8 cellular contexts compared by ENCODE assay signal in genomic region chr2:16773080-16773713, GRCh38.
DNase-seq lines count a peak whose midpoint lies in the region; ATAC-seq and TF ChIP-seq lines count a peak whose summit lies in the region.

No MANE protein-coding gene starts in this region.

- no peak overlapping the region for H3K4me3 Mint-ChIP-seq in activated B cell treated with CpG ODN at 0.5 μM for 24 hours
- no peak overlapping the region for H3K4me3 Mint-ChIP-seq in activated T-helper 1 cell treated with anti-CD3 and anti-CD28 coated beads, Interleukin-12 subunit alpha, Interleukin-12 subunit beta, Interleukin-2, Interleukin-4 antibody, amounts not matched to agents 30 ng/mL and 10 ng/mL and 1 ng/mL, durations not matched to agents 14 hours and 24 hours and 36 hours

- H3K4me1 ChIP-seq in left ventricle myocardium inferior = no peaks in the 10 kb centered on the region

- POLR2A ChIA-PET in BJ (lab: Charles Lee) (no interaction called here), activated B cell treated with CpG ODN at 0.5 μM for 24 hours (lab: Charles Lee) (interaction anchor here (0.7 kb wide), 1 partner anchor 16 kb away, joined by 4 read pairs; no protein-coding TSS in a partner anchor)

- no peak overlapping the region for H3K4me3 ChIP-seq in BJ (ENCODE audit: low read depth, low read length)
- H3K4me3 ChIP-seq in left ventricle myocardium inferior = no peak overlapping the region

- H3K9me3 ChIP-seq in left ventricle myocardium inferior (replicated peaks) = no peaks in the 10 kb centered on the region

- CTCF ChIA-PET in BJ (lab: Yijun Ruan, JAX) = interaction anchor here (1.4 to 1.9 kb wide), 3 partner anchors 537 to 898 kb away, joined by 3 to 7 read pairs (median 6); no protein-coding TSS in a partner anchor
- CTCF ChIA-PET in activated B cell treated with CpG ODN at 0.5 μM for 24 hours (lab: Charles Lee) = interaction anchor here (0.7 to 9.0 kb wide), 7 partner anchors 28 to 898 kb away, joined by 3 to 131 read pairs (median 4); no protein-coding TSS in a partner anchor

- no peaks in the 10 kb centered on the region for H3K9me3 Mint-ChIP-seq in activated B cell treated with CpG ODN at 0.5 μM for 24 hours
- no peaks in the 10 kb centered on the region for H3K9me3 Mint-ChIP-seq in activated T-helper 1 cell treated with anti-CD3 and anti-CD28 coated beads, Interleukin-12 subunit alpha, Interleukin-12 subunit beta, Interleukin-2, Interleukin-4 antibody, amounts not matched to agents 30 ng/mL and 10 ng/mL and 1 ng/mL, durations not matched to agents 14 hours and 24 hours and 36 hours

- H3K27ac Mint-ChIP-seq in activated B cell treated with CpG ODN at 0.5 μM for 24 hours = no peak overlapping the region
- H3K27ac Mint-ChIP-seq in activated T-helper 1 cell treated with anti-CD3 and anti-CD28 coated beads, Interleukin-12 subunit alpha, Interleukin-12 subunit beta, Interleukin-2, Interleukin-4 antibody, amounts not matched to agents 30 ng/mL and 10 ng/mL and 1 ng/mL, durations not matched to agents 14 hours and 24 hours and 36 hours = no peak overlapping the region

- intact Hi-C loops in activated B cell treated with CpG ODN at 0.5 μM for 24 hours (cut with micrococcal nuclease) = loop anchor here (1.0 to 2.0 kb wide), 5 partner anchors 128 to 1605 kb away; no protein-coding TSS in a partner anchor
- intact Hi-C loops in left ventricle myocardium inferior (cut with micrococcal nuclease) = loop anchor here (10.0 kb wide), 2 partner anchors 542 to 902 kb away; no protein-coding TSS in a partner anchor
- intact Hi-C loops in activated T-helper 1 cell treated with anti-CD3 and anti-CD28 coated beads, Interleukin-12 subunit alpha, Interleukin-12 subunit beta, Interleukin-2, Interleukin-4 antibody, amounts not matched to agents 30 ng/mL and 10 ng/mL and 1 ng/mL, durations not matched to agents 14 hours and 24 hours and 36 hours (cut with micrococcal nuclease) = loop anchor here (2.0 kb wide), 1 partner anchor 128 kb away; no protein-coding TSS in a partner anchor

- no peaks in the 10 kb centered on the region for H3K36me3 ChIP-seq in BJ (ENCODE audit: control insufficient read depth, insufficient read depth, low read length)
- no peaks in the 10 kb centered on the region for H3K36me3 ChIP-seq in left ventricle myocardium inferior

- ATAC-seq in GM18519 (IDR thresholded peaks at IDR 0.05; ENCODE audit: low FRiP score, unreplicated experiment) = peak; percentile 87
- peak; percentile 89 for ATAC-seq in HG02885 (IDR thresholded peaks at IDR 0.05; ENCODE audit: poor library complexity, unreplicated experiment)
- peak; percentile 67 for ATAC-seq in activated B cell treated with CpG ODN at 0.5 μM for 24 hours (ENCODE audit: low read depth)

- TF ChIP-seq CTCF in BJ (IDR thresholded peaks at IDR 0.05; ENCODE audit: insufficient read depth, low read depth, low read length) (peak; percentile 30), activated B cell treated with CpG ODN at 0.5 μM for 24 hours (IDR thresholded peaks at IDR 0.05) (peak; percentile 35), left ventricle myocardium inferior (IDR thresholded peaks at IDR 0.05; ENCODE audit: borderline replicate concordance) (peak; percentile 67)

- H3K27me3 ChIP-seq in BJ (ENCODE audit: control insufficient read depth, insufficient read depth, low read length) (no peaks in the 10 kb centered on the region), left ventricle myocardium inferior (ENCODE audit: low read depth) (peaks cover 43% of the 10 kb centered on the region)

- H3K27me3 Mint-ChIP-seq in activated B cell treated with CpG ODN at 0.5 μM for 24 hours = peaks cover 19% of the 10 kb centered on the region
- peaks cover 2% of the 10 kb centered on the region for H3K27me3 Mint-ChIP-seq in activated T-helper 1 cell treated with anti-CD3 and anti-CD28 coated beads, Interleukin-12 subunit alpha, Interleukin-12 subunit beta, Interleukin-2, Interleukin-4 antibody, amounts not matched to agents 30 ng/mL and 10 ng/mL and 1 ng/mL, durations not matched to agents 14 hours and 24 hours and 36 hours (ENCODE audit: insufficient read depth)

- peaks cover 3% of the 10 kb centered on the region for H3K4me1 Mint-ChIP-seq in activated B cell treated with CpG ODN at 0.5 μM for 24 hours
- H3K4me1 Mint-ChIP-seq in activated T-helper 1 cell treated with anti-CD3 and anti-CD28 coated beads, Interleukin-12 subunit alpha, Interleukin-12 subunit beta, Interleukin-2, Interleukin-4 antibody, amounts not matched to agents 30 ng/mL and 10 ng/mL and 1 ng/mL, durations not matched to agents 14 hours and 24 hours and 36 hours (ENCODE audit: low read depth) = no peaks in the 10 kb centered on the region

- DNase-seq in BJ (ENCODE audit: low read depth) (no peak), NCI-H1930 (lab: John Stamatoyannopoulos, UW) (peak; percentile 22 to 31), activated B cell treated with CpG ODN at 0.5 μM for 24 hours (no peak), left ventricle myocardium inferior (no peak), retina (peak; percentile 64)
- DNase-seq in activated T-helper 1 cell treated with anti-CD3 and anti-CD28 coated beads, Interleukin-12 subunit alpha, Interleukin-12 subunit beta, Interleukin-2, Interleukin-4 antibody, amounts not matched to agents 30 ng/mL and 10 ng/mL and 1 ng/mL, durations not matched to agents 14 hours and 24 hours and 36 hours (ENCODE audit: low spot score) = no peak

- no peak overlapping the region for H3K27ac ChIP-seq in left ventricle myocardium inferior (replicated peaks)

- H3K36me3 Mint-ChIP-seq in activated B cell treated with CpG ODN at 0.5 μM for 24 hours (ENCODE audit: low read depth) = no peaks in the 10 kb centered on the region
- H3K36me3 Mint-ChIP-seq in activated T-helper 1 cell treated with anti-CD3 and anti-CD28 coated beads, Interleukin-12 subunit alpha, Interleukin-12 subunit beta, Interleukin-2, Interleukin-4 antibody, amounts not matched to agents 30 ng/mL and 10 ng/mL and 1 ng/mL, durations not matched to agents 14 hours and 24 hours and 36 hours (ENCODE audit: low read depth) = no peaks in the 10 kb centered on the region

Comparison
In these comparisons a context has a peak if more than half of its experiments do, and no peak if none do; other contexts are left out.
1. DNase-seq: peak in NCI-H1930 (2 of 2) and retina (single experiment); none in BJ (single experiment), activated B cell treated with CpG ODN at 0.5 μM for 24 hours (single experiment), left ventricle myocardium inferior (single experiment) and activated T-helper 1 cell treated with anti-CD3 and anti-CD28 coated beads, Interleukin-12 subunit alpha, Interleukin-12 subunit beta, Interleukin-2, Interleukin-4 antibody, amounts not matched to agents 30 ng/mL and 10 ng/mL and 1 ng/mL, durations not matched to agents 14 hours and 24 hours and 36 hours (single experiment).
2. Peak in every context shown above with its lines, with median percentiles within 50 percentile points of each other: CTCF ChIP-seq and ATAC-seq.